1 cellular context compared by ENCODE assay signal in the genomic region with DNA sequence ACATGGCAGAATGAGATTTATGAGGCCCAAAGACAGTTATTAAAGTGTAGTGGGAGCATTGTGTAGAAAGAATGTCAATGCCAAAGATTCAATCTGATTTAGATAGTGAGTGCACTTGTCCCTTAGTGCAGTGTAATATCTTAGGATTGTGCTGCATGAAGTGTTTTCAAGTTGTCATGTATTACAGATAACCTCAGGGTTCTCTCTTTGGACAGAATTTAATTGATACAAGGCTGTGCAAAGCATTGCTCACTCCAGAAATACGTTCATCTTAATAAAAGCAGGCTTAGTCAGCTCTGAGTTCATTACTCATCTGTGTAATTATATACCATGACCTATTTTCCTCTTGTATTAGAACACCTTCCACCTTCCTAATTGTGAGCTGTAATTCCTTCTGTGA.
A peak's percentile ranks its signal among the peaks of the same experiment; 100 is the strongest.
TF ChIP-seq lines count a peak whose summit lies in the region.

No MANE protein-coding gene starts in this region.

TF ChIP-seq in SK-N-SH, 30 proteins besides CTCF, POLR2A, EP300 and RAD21 (continued from another document):
- TF ChIP-seq ELF1 (IDR thresholded peaks at IDR 0.05) (no peak), YY1 (IDR thresholded peaks at IDR 0.05; ENCODE audit: low read depth) (no peak), JUND (IDR thresholded peaks at IDR 0.05) (peak; percentile 65), NFIC (IDR thresholded peaks at IDR 0.05; ENCODE audit: borderline replicate concordance) (0 out of 2 replicates have a peak, but pooled peaks have one; percentile 16), SMC3 (IDR thresholded peaks at IDR 0.05; ENCODE audit: low read depth, low read length) (no peak), RXRA (IDR thresholded peaks at IDR 0.05; ENCODE audit: borderline replicate concordance, low read depth) (peak; percentile 34; the same call in 1 of the 2 replicates), GATA2 (CRISPR knock-in tag; IDR thresholded peaks at IDR 0.05) (no peak), MXI1 (IDR thresholded peaks at IDR 0.05; ENCODE audit: low read depth, low read length) (no peak), GABPA (IDR thresholded peaks at IDR 0.05; ENCODE audit: low read depth) (no peak), MEF2A (IDR thresholded peaks at IDR 0.05; ENCODE audit: borderline replicate concordance, low read depth) (peak; percentile 61), RFX5 (IDR thresholded peaks at IDR 0.05; ENCODE audit: low read length) (no peak)
- TF ChIP-seq, protein P1, sequence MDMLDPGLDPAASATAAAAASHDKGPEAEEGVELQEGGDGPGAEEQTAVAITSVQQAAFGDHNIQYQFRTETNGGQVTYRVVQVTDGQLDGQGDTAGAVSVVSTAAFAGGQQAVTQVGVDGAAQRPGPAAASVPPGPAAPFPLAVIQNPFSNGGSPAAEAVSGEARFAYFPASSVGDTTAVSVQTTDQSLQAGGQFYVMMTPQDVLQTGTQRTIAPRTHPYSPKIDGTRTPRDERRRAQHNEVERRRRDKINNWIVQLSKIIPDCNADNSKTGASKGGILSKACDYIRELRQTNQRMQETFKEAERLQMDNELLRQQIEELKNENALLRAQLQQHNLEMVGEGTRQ (IDR thresholded peaks at IDR 0.05; ENCODE audit: borderline replicate concordance, low read depth, low read length), result no peak
- TF ChIP-seq, protein P2, sequence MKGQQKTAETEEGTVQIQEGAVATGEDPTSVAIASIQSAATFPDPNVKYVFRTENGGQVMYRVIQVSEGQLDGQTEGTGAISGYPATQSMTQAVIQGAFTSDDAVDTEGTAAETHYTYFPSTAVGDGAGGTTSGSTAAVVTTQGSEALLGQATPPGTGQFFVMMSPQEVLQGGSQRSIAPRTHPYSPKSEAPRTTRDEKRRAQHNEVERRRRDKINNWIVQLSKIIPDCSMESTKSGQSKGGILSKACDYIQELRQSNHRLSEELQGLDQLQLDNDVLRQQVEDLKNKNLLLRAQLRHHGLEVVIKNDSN (IDR thresholded peaks at IDR 0.05; ENCODE audit: borderline replicate concordance, low read depth), result no peak
- TF ChIP-seq, protein P3, sequence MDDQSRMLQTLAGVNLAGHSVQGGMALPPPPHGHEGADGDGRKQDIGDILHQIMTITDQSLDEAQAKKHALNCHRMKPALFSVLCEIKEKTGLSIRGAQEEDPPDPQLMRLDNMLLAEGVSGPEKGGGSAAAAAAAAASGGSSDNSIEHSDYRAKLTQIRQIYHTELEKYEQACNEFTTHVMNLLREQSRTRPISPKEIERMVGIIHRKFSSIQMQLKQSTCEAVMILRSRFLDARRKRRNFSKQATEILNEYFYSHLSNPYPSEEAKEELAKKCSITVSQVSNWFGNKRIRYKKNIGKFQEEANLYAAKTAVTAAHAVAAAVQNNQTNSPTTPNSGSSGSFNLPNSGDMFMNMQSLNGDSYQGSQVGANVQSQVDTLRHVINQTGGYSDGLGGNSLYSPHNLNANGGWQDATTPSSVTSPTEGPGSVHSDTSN (IDR thresholded peaks at IDR 0.05), result peak; percentile 80
- TF ChIP-seq, protein P4, sequence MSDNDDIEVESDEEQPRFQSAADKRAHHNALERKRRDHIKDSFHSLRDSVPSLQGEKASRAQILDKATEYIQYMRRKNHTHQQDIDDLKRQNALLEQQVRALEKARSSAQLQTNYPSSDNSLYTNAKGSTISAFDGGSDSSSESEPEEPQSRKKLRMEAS (IDR thresholded peaks at IDR 0.05; ENCODE audit: low read depth), result no peak
TF ChIP-seq in SK-N-SH: peak in this region for 8.
